Comparison of ENCODE assay signal across 12 cellular contexts in the genomic region with DNA sequence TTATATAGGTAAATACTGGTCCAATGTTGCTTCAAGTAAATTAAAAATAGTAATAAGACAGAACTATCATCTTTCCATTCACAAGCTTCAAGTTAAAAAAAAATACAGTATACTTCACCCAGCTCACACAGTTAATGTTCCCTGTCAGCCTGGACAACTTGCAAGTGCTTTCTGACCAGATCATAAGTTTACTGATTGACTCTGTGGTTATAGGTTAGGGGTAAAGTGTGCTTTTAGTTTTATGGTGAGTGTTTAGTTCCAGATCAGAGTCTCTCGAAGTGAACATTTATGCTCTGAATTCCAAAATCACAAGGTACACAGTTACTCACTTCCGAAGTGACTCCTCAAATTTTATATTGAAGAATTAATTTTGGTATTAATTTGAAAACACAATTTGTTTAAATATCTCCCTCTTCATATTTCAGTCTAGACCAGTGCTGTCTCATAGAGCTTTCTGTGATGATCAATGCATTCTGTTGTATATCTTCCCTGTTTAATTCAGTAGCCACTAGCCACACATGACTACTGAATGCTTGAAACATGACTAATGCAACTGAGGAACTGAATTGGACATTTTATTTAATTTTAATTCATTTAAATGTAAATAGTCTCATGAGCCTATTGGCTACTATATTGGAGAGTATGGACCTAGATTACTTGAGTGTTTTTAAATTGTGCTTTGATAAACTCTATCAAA.
DNase-seq lines count a peak whose midpoint lies in the region; ATAC-seq and TF ChIP-seq lines count a peak whose summit lies in the region.
"Had no signal": no experiment of that assay in that cellular context is flagged by ENCODE, and none has a peak within 500 bp of the region (broad histone marks: within the 10 kb centered on the region; RNA-seq: fewer than 3 reads in every experiment).

No MANE protein-coding gene starts in this region.

- H3K4me3 Mint-ChIP-seq in T-helper 2 cell treated with Interferon-gamma antibody and Interleukin-4, amounts not matched to agents 5 μg/mL and 100 μg/mL, for 36 hours = no peak overlapping the region
- H3K4me3 Mint-ChIP-seq: activated CD8-positive, alpha-beta memory T cell treated with anti-CD3 and anti-CD28 coated beads, Interleukin-2, amount 10 ng/mL, durations not matched to agents 7 days and 5 days; neural crest cell had no signal

- no peaks in the 10 kb centered on the region for H3K4me1 Mint-ChIP-seq in T-helper 2 cell treated with Interferon-gamma antibody and Interleukin-4, amounts not matched to agents 5 μg/mL and 100 μg/mL, for 36 hours (ENCODE audit: low read depth)
- H3K4me1 Mint-ChIP-seq: activated CD8-positive, alpha-beta memory T cell treated with anti-CD3 and anti-CD28 coated beads, Interleukin-2, amount 10 ng/mL, durations not matched to agents 7 days and 5 days had no signal

- peaks cover 4% of the 10 kb centered on the region for H3K9me3 Mint-ChIP-seq in T-helper 2 cell treated with Interferon-gamma antibody and Interleukin-4, amounts not matched to agents 5 μg/mL and 100 μg/mL, for 36 hours

- ATAC-seq in GM19395 (IDR thresholded peaks at IDR 0.05; ENCODE audit: unreplicated experiment) (peak; percentile 86), HG02943 (IDR thresholded peaks at IDR 0.05; ENCODE audit: low read depth, unreplicated experiment) (peak; percentile 93), RWPE2 (ENCODE audit: low read depth) (peak; percentile 40; the same call in 1 of the 3 replicates), esophagus mucosa (no peak)
- ATAC-seq: activated CD8-positive, alpha-beta memory T cell treated with anti-CD3 and anti-CD28 coated beads, Interleukin-2, amount 10 ng/mL, durations not matched to agents 7 days and 5 days; HCT116 had no signal

- TF ChIP-seq CTCF in RWPE2 (IDR thresholded peaks at IDR 0.05; ENCODE audit: poor library complexity, severe bottlenecking) = no peak

- DNase-seq in RWPE2 (ENCODE audit: low spot score) = no peak
- DNase-seq in T-helper 1 cell = no peak
- no peak for DNase-seq in T-helper 2 cell treated with Interferon-gamma antibody and Interleukin-4, amounts not matched to agents 5 μg/mL and 100 μg/mL, for 36 hours (ENCODE audit: low spot score)
- DNase-seq: activated CD8-positive, alpha-beta memory T cell treated with anti-CD3 and anti-CD28 coated beads, Interleukin-2, amount 10 ng/mL, durations not matched to agents 7 days and 5 days; NCI-H146; SHP77 treated with DMSO at 0.1 percent for 48 hours had no signal

- H3K27ac Mint-ChIP-seq in T-helper 2 cell treated with Interferon-gamma antibody and Interleukin-4, amounts not matched to agents 5 μg/mL and 100 μg/mL, for 36 hours = no peak overlapping the region
- H3K27ac Mint-ChIP-seq: activated CD8-positive, alpha-beta memory T cell treated with anti-CD3 and anti-CD28 coated beads, Interleukin-2, amount 10 ng/mL, durations not matched to agents 7 days and 5 days had no signal

- H3K27ac ChIP-seq in RWPE2 (ENCODE audit: poor library complexity, severe bottlenecking) (no peak overlapping the region), skeletal muscle tissue (ENCODE audit: low read depth, low read length) (peak overlapping the region; percentile 3)

- H3K9me3 ChIP-seq in RWPE2 (ENCODE audit: severe bottlenecking) = no peaks in the 10 kb centered on the region
- H3K9me3 ChIP-seq in skeletal muscle tissue (ENCODE audit: control insufficient read depth in 3 of 3, low read length in 3 of 3) = no peaks in the 10 kb centered on the region

- no peak overlapping the region for H3K9ac ChIP-seq in skeletal muscle tissue (ENCODE audit: low read depth in 1 of 3, low read length in 3 of 3)

- no peaks in the 10 kb centered on the region for H3K36me3 ChIP-seq in RWPE2 (ENCODE audit: low read depth)
- H3K36me3 ChIP-seq in skeletal muscle tissue (ENCODE audit: control insufficient read depth in 3 of 3, insufficient read depth in 3 of 3, low read length in 3 of 3) = peaks cover 0 to 4% (median 0%) of the 10 kb centered on the region in 3 donors

- H3K4me1 ChIP-seq in RWPE2 (ENCODE audit: insufficient read depth, poor library complexity, severe bottlenecking) (no peaks in the 10 kb centered on the region), skeletal muscle tissue (ENCODE audit: control insufficient read depth in 3 of 3, insufficient read depth in 3 of 3, low read length in 3 of 3) (peaks cover 6 to 7% (median 7%) of the 10 kb centered on the region in 3 donors)

- H3K4me3 ChIP-seq in RWPE2 (ENCODE audit: severe bottlenecking) = no peak overlapping the region
- no peak overlapping the region for H3K4me3 ChIP-seq in skeletal muscle tissue (ENCODE audit: low read length in 3 of 3)

- H3K27me3 Mint-ChIP-seq in T-helper 2 cell treated with Interferon-gamma antibody and Interleukin-4, amounts not matched to agents 5 μg/mL and 100 μg/mL, for 36 hours (ENCODE audit: low read depth) = peaks cover 14% of the 10 kb centered on the region

- H3K27me3 ChIP-seq in RWPE2 (ENCODE audit: insufficient read depth, poor library complexity, severe bottlenecking) (no peaks in the 10 kb centered on the region), skeletal muscle tissue (ENCODE audit: control insufficient read depth in 3 of 3, insufficient read depth in 3 of 3, low read length in 3 of 3) (no peaks in the 10 kb centered on the region)

- no peaks in the 10 kb centered on the region for H3K36me3 Mint-ChIP-seq in T-helper 2 cell treated with Interferon-gamma antibody and Interleukin-4, amounts not matched to agents 5 μg/mL and 100 μg/mL, for 36 hours (ENCODE audit: low read depth)
- H3K36me3 Mint-ChIP-seq: activated CD8-positive, alpha-beta memory T cell treated with anti-CD3 and anti-CD28 coated beads, Interleukin-2, amount 10 ng/mL, durations not matched to agents 7 days and 5 days had no signal
